In the genomic region with DNA sequence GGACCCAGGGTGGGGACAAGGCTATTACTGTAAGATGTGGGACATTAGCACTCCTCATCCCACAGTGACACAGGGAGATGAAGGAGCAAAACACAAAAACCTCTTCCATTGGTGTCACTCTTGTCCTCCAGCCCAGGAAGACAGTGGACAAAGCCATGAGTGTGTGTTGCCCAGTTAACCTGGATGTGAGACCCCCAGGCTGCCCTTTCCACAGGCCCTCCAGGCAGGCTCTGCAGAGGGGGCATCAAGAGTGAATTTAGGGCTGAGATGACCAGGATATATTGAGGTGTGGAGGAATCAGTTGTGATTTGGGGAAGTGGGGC, we compare ENCODE assay signal across 18 cellular contexts.
A peak's percentile ranks its signal among the peaks of the same experiment; 100 is the strongest.
DNase-seq lines count a peak whose midpoint lies in the region; ATAC-seq and TF ChIP-seq lines count a peak whose summit lies in the region.
"Had no signal": no experiment of that assay in that cellular context is flagged by ENCODE, and none has a peak within 500 bp of the region (broad histone marks: within the 10 kb centered on the region; RNA-seq: fewer than 3 reads in every experiment).

No MANE protein-coding gene starts in this region.

- no peak overlapping the region for H2BK5ac ChIP-seq in neuronal stem cell (ENCODE audit: low read length)

- TF ChIP-seq CTCF in natural killer cell (IDR thresholded peaks at IDR 0.05) (no peak), chondrocyte (IDR thresholded peaks at IDR 0.05) (no peak)

- H3K4me1 Mint-ChIP-seq in natural killer cell (peaks cover 73 to 86% of the 10 kb centered on the region in 2 donors), chondrocyte (ENCODE audit: low read depth) (no peaks in the 10 kb centered on the region)
- H3K4me1 Mint-ChIP-seq in natural killer cell treated with Interleukin-12 subunit alpha and Interleukin-12 subunit beta and Interleukin-15 and Interleukin-18, amount 100 ng/mL, for 72 hours (ENCODE audit: low read depth in 2 of 2): peaks cover 59% of the 10 kb centered on the region in 2 donors
- peaks cover 88% of the 10 kb centered on the region for H3K4me1 Mint-ChIP-seq in central memory CD8-positive, alpha-beta T cell

- peak overlapping the region; percentile 38 for H3K14ac ChIP-seq in neuronal stem cell (ENCODE audit: low read length)

- peak overlapping the region; percentile 53 for H3K4ac ChIP-seq in neuronal stem cell (ENCODE audit: low read length)

- peaks cover 2% of the 10 kb centered on the region for H3K79me1 ChIP-seq in neuronal stem cell (ENCODE audit: low read depth, low read length)

- H3K23ac ChIP-seq in neuronal stem cell (ENCODE audit: low read depth, low read length, poor library complexity): no peak overlapping the region

- no peak overlapping the region for H3K4me2 ChIP-seq in neuronal stem cell (ENCODE audit: insufficient read depth, low read length, poor library complexity, severe bottlenecking)
- H3K4me2 ChIP-seq: A549, KMS-11 had no signal

- H3K27me3 Mint-ChIP-seq in natural killer cell (ENCODE audit: low read depth in 2 of 2): no peaks in the 10 kb centered on the region
- H3K27me3 Mint-ChIP-seq in natural killer cell treated with Interleukin-12 subunit alpha and Interleukin-12 subunit beta and Interleukin-15 and Interleukin-18, amount 100 ng/mL, for 72 hours: no peaks in the 10 kb centered on the region
- no peaks in the 10 kb centered on the region for H3K27me3 Mint-ChIP-seq in central memory CD8-positive, alpha-beta T cell
- peaks cover 49% of the 10 kb centered on the region for H3K27me3 Mint-ChIP-seq in chondrocyte (ENCODE audit: low read depth)

- H3K9me3 Mint-ChIP-seq in natural killer cell (no peaks in the 10 kb centered on the region), chondrocyte (ENCODE audit: low read depth) (no peaks in the 10 kb centered on the region)
- no peaks in the 10 kb centered on the region for H3K9me3 Mint-ChIP-seq in natural killer cell treated with Interleukin-12 subunit alpha and Interleukin-12 subunit beta and Interleukin-15 and Interleukin-18, amount 100 ng/mL, for 72 hours
- no peaks in the 10 kb centered on the region for H3K9me3 Mint-ChIP-seq in central memory CD8-positive, alpha-beta T cell

- no peak overlapping the region for H2BK15ac ChIP-seq in neuronal stem cell (ENCODE audit: low read length)

- no peak overlapping the region for H3K18ac ChIP-seq in neuronal stem cell (ENCODE audit: low read length)

- H3K27ac ChIP-seq in neuronal stem cell (replicated peaks; ENCODE audit: low read length): no peak overlapping the region
- H3K27ac ChIP-seq: A549, KMS-11 had no signal

- no peak overlapping the region for H2AK5ac ChIP-seq in neuronal stem cell (ENCODE audit: low read depth, low read length)

- DNase-seq in natural killer cell (peak; percentile 12), neuronal stem cell (ENCODE audit: low spot score) (no peak), chondrocyte (ENCODE audit: low spot score) (no peak), mesenteric fat pad (ENCODE audit: low spot score) (no peak)
- DNase-seq in natural killer cell treated with Interleukin-12 subunit alpha and Interleukin-12 subunit beta and Interleukin-15 and Interleukin-18, amount 100 ng/mL, for 72 hours (ENCODE audit: low spot score): no peak
- no peak for DNase-seq in central memory CD8-positive, alpha-beta T cell (ENCODE audit: low spot score in 2 of 2)
- DNase-seq: DMS 273 treated with DMSO at 0.1 percent for 48 hours, GDM1, NCI-H1436, NCI-H2029 treated with DMSO at 0.1 percent for 48 hours, NCI-H2171, NCI-H526, PC-3, SIG-M5 had no signal

- H3K9ac ChIP-seq in neuronal stem cell (ENCODE audit: low read depth, low read length, poor library complexity): no peak overlapping the region
- H3K9ac ChIP-seq: KMS-11 had no signal

- no peaks in the 10 kb centered on the region for H3K36me3 Mint-ChIP-seq in natural killer cell
- H3K36me3 Mint-ChIP-seq in natural killer cell treated with Interleukin-12 subunit alpha and Interleukin-12 subunit beta and Interleukin-15 and Interleukin-18, amount 100 ng/mL, for 72 hours: no peaks in the 10 kb centered on the region
- H3K36me3 Mint-ChIP-seq in central memory CD8-positive, alpha-beta T cell (ENCODE audit: insufficient read depth): peaks cover 2% of the 10 kb centered on the region
- H3K36me3 Mint-ChIP-seq in chondrocyte (ENCODE audit: low read depth): no peaks in the 10 kb centered on the region

- no peak overlapping the region for H2BK12ac ChIP-seq in neuronal stem cell (ENCODE audit: low read length)

- no peak overlapping the region for H4K91ac ChIP-seq in neuronal stem cell (ENCODE audit: low read depth, low read length, poor library complexity)

- H3K36me3 ChIP-seq in neuronal stem cell (replicated peaks in 1 of 2; ENCODE audit: control insufficient read depth in 2 of 2, insufficient read depth in 2 of 2, low read length in 2 of 2): no peaks in the 10 kb centered on the region

- no peaks in the 10 kb centered on the region for H3K9me3 ChIP-seq in neuronal stem cell (replicated peaks in 1 of 2; ENCODE audit: control insufficient read depth in 2 of 2, insufficient read depth in 1 of 2, low read depth in 1 of 2, low read length in 2 of 2)
- H3K9me3 ChIP-seq: A549 had no signal

- ATAC-seq in natural killer cell (no peak), GM21825 (IDR thresholded peaks at IDR 0.05; ENCODE audit: unreplicated experiment) (no peak)
- no peak for ATAC-seq in natural killer cell treated with Interleukin-12 subunit alpha and Interleukin-12 subunit beta and Interleukin-15 and Interleukin-18, amount 100 ng/mL, for 72 hours
- ATAC-seq in central memory CD8-positive, alpha-beta T cell (replicated peaks; ENCODE audit: extremely low read depth, poor library complexity, severe bottlenecking): no peak
- ATAC-seq: A549, HepG2, PC-3 had no signal

- H3K4me1 ChIP-seq in neuronal stem cell (ENCODE audit: control insufficient read depth in 2 of 2, insufficient read depth in 1 of 2, low read depth in 1 of 2, low read length in 2 of 2): no peaks in the 10 kb centered on the region

- no peak overlapping the region for H2AFZ ChIP-seq in neuronal stem cell (ENCODE audit: low read length)

- peaks cover 0 to 4% (median 2%) of the 10 kb centered on the region in 3 experiments for H3K27me3 ChIP-seq in neuronal stem cell (ENCODE audit: control insufficient read depth in 3 of 3, insufficient read depth in 3 of 3, low read depth in 1 of 3, low read length in 3 of 3)

- intact Hi-C loops in natural killer cell (cut with micrococcal nuclease): loop anchor here (5.0 kb wide), 1 partner anchor 382 kb away; no protein-coding TSS in a partner anchor

- H3K27ac Mint-ChIP-seq in natural killer cell (peak overlapping the region; percentile 94 to 97), chondrocyte (ENCODE audit: unreplicated experiment) (no peak overlapping the region)
- no peak overlapping the region for H3K27ac Mint-ChIP-seq in natural killer cell treated with Interleukin-12 subunit alpha and Interleukin-12 subunit beta and Interleukin-15 and Interleukin-18, amount 100 ng/mL, for 72 hours
- H3K27ac Mint-ChIP-seq in central memory CD8-positive, alpha-beta T cell (ENCODE audit: low read depth): peak overlapping the region; percentile 97

- H3K4me3 Mint-ChIP-seq in natural killer cell (peak overlapping the region; percentile 60), chondrocyte (ENCODE audit: unreplicated experiment) (no peak overlapping the region)
- no peak overlapping the region for H3K4me3 Mint-ChIP-seq in natural killer cell treated with Interleukin-12 subunit alpha and Interleukin-12 subunit beta and Interleukin-15 and Interleukin-18, amount 100 ng/mL, for 72 hours
- peak overlapping the region; percentile 94 for H3K4me3 Mint-ChIP-seq in central memory CD8-positive, alpha-beta T cell

- H2BK120ac ChIP-seq in neuronal stem cell (ENCODE audit: low read depth, low read length): no peak overlapping the region

- H4K8ac ChIP-seq in neuronal stem cell (ENCODE audit: low read depth, low read length): no peak overlapping the region

- H3K4me3 ChIP-seq in neuronal stem cell (ENCODE audit: low read length in 2 of 2): no peak overlapping the region
- H3K4me3 ChIP-seq: A549 had no signal

Comparison
In these comparisons a context has a peak if more than half of its experiments do, and no peak if none do; other contexts are left out.
1. H3K27ac Mint-ChIP-seq: peak in natural killer cell (2 of 2) and central memory CD8-positive, alpha-beta T cell (single experiment); none in natural killer cell treated with Interleukin-12 subunit alpha and Interleukin-12 subunit beta and Interleukin-15 and Interleukin-18, amount 100 ng/mL, for 72 hours (0 of 2) and chondrocyte (single experiment).
2. H3K4me3 Mint-ChIP-seq: peak in natural killer cell (single experiment) and central memory CD8-positive, alpha-beta T cell (single experiment); none in natural killer cell treated with Interleukin-12 subunit alpha and Interleukin-12 subunit beta and Interleukin-15 and Interleukin-18, amount 100 ng/mL, for 72 hours (single experiment) and chondrocyte (single experiment).